In genomic region chr4:44287505-44287904, GRCh38 we compare ENCODE assay signal across 8 cellular contexts.
"Had no signal": no experiment of that assay in that cellular context is flagged by ENCODE, and none has a peak within 500 bp of the region (broad histone marks: within the 10 kb centered on the region; RNA-seq: fewer than 3 reads in every experiment).

No MANE protein-coding gene starts in this region.

- H3K4me2 ChIP-seq: GM23338 had no signal

- DNase-seq: GM23248, GOT3, H7, H9, HCEC 1CT, HFFc6 had no signal

- H3K4me1 ChIP-seq: HAP-1 had no signal

- H3K9ac ChIP-seq: GM23248 had no signal

- H3K27ac ChIP-seq: GM23248 had no signal

- H3K36me3 ChIP-seq: HAP-1 had no signal

- H3K4me3 ChIP-seq: GM23248, GM23338, HAP-1 had no signal
